12 cellular contexts compared by ENCODE assay signal in the genomic region with DNA sequence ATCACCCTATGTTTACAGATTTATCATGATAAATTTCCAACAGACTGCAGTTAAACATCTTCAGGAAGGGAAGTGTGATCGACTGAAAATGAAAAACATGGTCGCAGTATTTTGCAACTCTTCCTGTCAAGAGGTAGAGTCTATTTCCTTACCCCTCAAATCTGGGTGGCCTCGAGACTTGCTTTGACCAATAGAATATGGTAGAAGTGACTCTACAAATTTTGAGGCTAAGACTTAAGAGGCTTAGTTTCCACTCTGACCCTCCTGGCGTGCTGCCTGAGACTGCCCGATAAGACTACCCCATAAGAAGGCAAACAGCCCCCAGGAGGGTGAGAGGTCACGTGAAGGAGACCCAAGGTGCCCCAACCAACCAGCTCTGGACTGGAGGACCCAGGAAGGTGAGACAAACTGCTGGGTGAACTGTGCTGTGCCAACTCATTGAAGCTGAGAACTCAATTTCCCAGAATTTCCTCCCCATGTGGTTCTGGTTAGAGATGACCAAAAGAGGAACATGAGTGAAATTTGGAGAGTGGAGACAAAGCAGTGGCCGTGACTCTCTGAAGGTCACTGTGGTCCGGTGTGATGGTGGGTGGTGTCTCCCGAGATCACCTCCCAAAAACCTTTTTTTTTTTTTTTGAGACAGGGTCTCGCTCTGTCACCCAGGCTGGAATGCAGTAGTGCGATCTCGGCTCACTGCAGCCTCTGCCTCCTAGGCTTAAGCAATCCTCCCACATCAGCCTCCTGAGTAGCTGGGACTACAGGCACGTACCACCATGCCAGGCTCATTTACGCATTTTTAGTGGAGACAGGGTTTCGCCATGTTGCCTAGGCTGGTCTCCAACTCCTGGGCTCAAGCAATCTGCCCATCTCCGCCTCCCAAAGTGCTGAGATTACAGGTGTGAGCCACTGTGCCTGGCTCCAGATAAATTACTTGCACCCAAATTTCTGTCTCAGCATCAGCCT. TPM values are rescaled to one million over a fixed set of nuclear protein-coding genes. Genes with fewer than 3 reads are reported as not detected.
DNase-seq lines count a peak whose midpoint lies in the region; ATAC-seq and TF ChIP-seq lines count a peak whose summit lies in the region.
"Had no signal": no experiment of that assay in that cellular context is flagged by ENCODE, and none has a peak within 500 bp of the region (broad histone marks: within the 10 kb centered on the region; RNA-seq: fewer than 3 reads in every experiment).

No MANE protein-coding gene starts in this region.

- H3K4me3 ChIP-seq in IMR-90 (ENCODE audit: insufficient read depth, low read depth, low read length), result no peak overlapping the region
- H3K4me3 ChIP-seq: body of pancreas, SJSA1 had no signal

- H3K9me3 ChIP-seq in CD4-positive, alpha-beta T cell (ENCODE audit: control insufficient read depth, low read length), result no peaks in the 10 kb centered on the region
- no peaks in the 10 kb centered on the region for H3K9me3 ChIP-seq in IMR-90 (ENCODE audit: control insufficient read depth, insufficient read depth, low read length)
- H3K9me3 ChIP-seq: body of pancreas, SJSA1 had no signal

- peaks cover 4% of the 10 kb centered on the region for H3K9me1 ChIP-seq in IMR-90 (ENCODE audit: insufficient read depth, low read length)

- H3K4me2 ChIP-seq in IMR-90 (ENCODE audit: low read depth, low read length), result no peak overlapping the region

- no peak overlapping the region for H3K9ac ChIP-seq in IMR-90 (ENCODE audit: low read depth, low read length)

- no peak overlapping the region for H3K27ac ChIP-seq in CD4-positive, alpha-beta T cell (ENCODE audit: low read depth, low read length)
- no peak overlapping the region for H3K27ac ChIP-seq in IMR-90 (ENCODE audit: insufficient read depth, low read length)
- H3K27ac ChIP-seq: SJSA1 had no signal

- H3K14ac ChIP-seq in IMR-90 (replicated peaks; ENCODE audit: low read depth, low read length), result no peak overlapping the region

- no peaks in the 10 kb centered on the region for H4K20me1 ChIP-seq in IMR-90 (ENCODE audit: insufficient read depth, low read length)

- CTCF ChIA-PET in CD4-positive, alpha-beta T cell (lab: Charles Lee), result no interaction called here
- CTCF ChIA-PET in IMR-90 (lab: Yijun Ruan, JAX), result no interaction called here
- CTCF ChIA-PET in activated CD8-positive, alpha-beta T cell treated with anti-CD3 and anti-CD28 coated beads, Interleukin-2, amount 10 ng/mL, durations not matched to agents 7 days and 5 days (lab: Charles Lee), result interaction anchor here (1.5 to 3.9 kb wide), 2 partner anchors 16 to 93 kb away, joined by 6 to 15 read pairs; no protein-coding TSS in a partner anchor

- H2AFZ ChIP-seq in IMR-90 (replicated peaks; ENCODE audit: low read length, poor library complexity), result peak overlapping the region; percentile 27

- TF ChIP-seq POLR2A in IMR-90 (IDR thresholded peaks at IDR 0.05; ENCODE audit: low read depth, low read length), result no peak

- peak overlapping the region; percentile 99 for H3K27ac Mint-ChIP-seq in CD4-positive, alpha-beta T cell
- peak overlapping the region; percentile 60 for H3K27ac Mint-ChIP-seq in activated CD8-positive, alpha-beta T cell treated with anti-CD3 and anti-CD28 coated beads, Interleukin-2, amount 10 ng/mL, durations not matched to agents 7 days and 5 days
- H3K27ac Mint-ChIP-seq in natural killer cell treated with Interleukin-12 subunit alpha and Interleukin-12 subunit beta and Interleukin-15 and Interleukin-18, amount 100 ng/mL, for 72 hours, result peak overlapping the region; percentile 72 to 78

- H3K27me3 Mint-ChIP-seq in CD4-positive, alpha-beta T cell, result no peaks in the 10 kb centered on the region
- H3K27me3 Mint-ChIP-seq in activated CD8-positive, alpha-beta T cell treated with anti-CD3 and anti-CD28 coated beads, Interleukin-2, amount 10 ng/mL, durations not matched to agents 7 days and 5 days (ENCODE audit: low read depth), result no peaks in the 10 kb centered on the region
- no peaks in the 10 kb centered on the region for H3K27me3 Mint-ChIP-seq in natural killer cell treated with Interleukin-12 subunit alpha and Interleukin-12 subunit beta and Interleukin-15 and Interleukin-18, amount 100 ng/mL, for 72 hours

- peaks cover 27% of the 10 kb centered on the region for H3K4me1 ChIP-seq in IMR-90 (ENCODE audit: control insufficient read depth, insufficient read depth, low read length)

- H3K56ac ChIP-seq in IMR-90 (ENCODE audit: extremely low read depth, insufficient read depth, low read length), result no peak overlapping the region

- H2BK5ac ChIP-seq in IMR-90 (ENCODE audit: low read depth, low read length, poor library complexity, severe bottlenecking), result no peak overlapping the region

- peak overlapping the region; percentile 0; the same call in 1 of the 2 replicates for H2BK20ac ChIP-seq in IMR-90 (ENCODE audit: low read depth, low read length)

- no peaks in the 10 kb centered on the region for H3K36me3 ChIP-seq in IMR-90 (ENCODE audit: control insufficient read depth, insufficient read depth, low read length)
- H3K36me3 ChIP-seq: SJSA1 had no signal

- H3K4me1 Mint-ChIP-seq in CD4-positive, alpha-beta T cell (ENCODE audit: low read depth), result peaks cover 64% of the 10 kb centered on the region
- H3K4me1 Mint-ChIP-seq in activated CD8-positive, alpha-beta T cell treated with anti-CD3 and anti-CD28 coated beads, Interleukin-2, amount 10 ng/mL, durations not matched to agents 7 days and 5 days (ENCODE audit: low read depth), result peaks cover 65% of the 10 kb centered on the region
- peaks cover 34 to 39% of the 10 kb centered on the region in 2 donors for H3K4me1 Mint-ChIP-seq in natural killer cell treated with Interleukin-12 subunit alpha and Interleukin-12 subunit beta and Interleukin-15 and Interleukin-18, amount 100 ng/mL, for 72 hours (ENCODE audit: low read depth in 2 of 2)

- no peak overlapping the region for H3K23ac ChIP-seq in IMR-90 (ENCODE audit: low read depth, low read length)

- peak overlapping the region; percentile 63; the same call in 1 of the 2 replicates for H2AK5ac ChIP-seq in IMR-90 (ENCODE audit: low read depth, low read length)

- peak overlapping the region; percentile 80 for H2AK9ac ChIP-seq in IMR-90 (replicated peaks; ENCODE audit: low read depth, low read length, poor library complexity)

- TF ChIP-seq RAD21 in IMR-90 (IDR thresholded peaks at IDR 0.05; ENCODE audit: low read length), result no peak

- peaks cover 4% of the 10 kb centered on the region for H3K36me3 Mint-ChIP-seq in CD4-positive, alpha-beta T cell (ENCODE audit: low read depth)
- peaks cover 14% of the 10 kb centered on the region for H3K36me3 Mint-ChIP-seq in activated CD8-positive, alpha-beta T cell treated with anti-CD3 and anti-CD28 coated beads, Interleukin-2, amount 10 ng/mL, durations not matched to agents 7 days and 5 days (ENCODE audit: low read depth)
- H3K36me3 Mint-ChIP-seq in natural killer cell treated with Interleukin-12 subunit alpha and Interleukin-12 subunit beta and Interleukin-15 and Interleukin-18, amount 100 ng/mL, for 72 hours, result no peaks in the 10 kb centered on the region

- POLR2A ChIA-PET in CD4-positive, alpha-beta T cell (lab: Charles Lee), result interaction anchor here (1.0 kb wide), 1 partner anchor 12 kb away, joined by 4 read pairs; no protein-coding TSS in a partner anchor
- POLR2A ChIA-PET in IMR-90 (lab: Charles Lee; ENCODE audit: unreplicated experiment), result no interaction called here
- POLR2A ChIA-PET in activated CD8-positive, alpha-beta T cell treated with anti-CD3 and anti-CD28 coated beads, Interleukin-2, amount 10 ng/mL, durations not matched to agents 7 days and 5 days (lab: Charles Lee), result no interaction called here

- 88% methylated on average over 3 of the region's 16 CpGs; no CpG with 5 or more reads in 1 of the 2 experiments for WGBS in IMR-90 (ENCODE audit: extremely low coverage in 2 of 2, insufficient read length in 1 of 2), 2 experiments

- H4K8ac ChIP-seq in IMR-90 (ENCODE audit: low read depth in 2 of 2, low read length in 2 of 2), result peak overlapping the region in 1 of 2 experiments; percentile 27; a peak in 1 of 4 replicates

- dilution Hi-C loops in IMR-90 (cut with HindIII; ENCODE audit: low sequenced_read_pairs, unreplicated experiment), result no loop called here

- peak overlapping the region; percentile 71 for H2BK120ac ChIP-seq in IMR-90 (ENCODE audit: low read depth, low read length)

- no peak overlapping the region for H4K91ac ChIP-seq in IMR-90 (ENCODE audit: insufficient read depth, low read depth, low read length)

- peak overlapping the region; percentile 71; the same call in 2 of the 3 replicates for H2BK15ac ChIP-seq in IMR-90 (ENCODE audit: low read depth, low read length)

- no TSS peak for BruUV-seq in IMR-90 (replicated peaks; lab: Mats Ljungman, UMichigan)

- no peak for DNase-seq in CD4-positive, alpha-beta T cell
- no peak for DNase-seq in IMR-90
- no peak for DNase-seq in activated CD8-positive, alpha-beta T cell treated with anti-CD3 and anti-CD28 coated beads, Interleukin-2, amount 10 ng/mL, durations not matched to agents 7 days and 5 days
- DNase-seq in natural killer cell treated with Interleukin-12 subunit alpha and Interleukin-12 subunit beta and Interleukin-15 and Interleukin-18, amount 100 ng/mL, for 72 hours (ENCODE audit: low spot score), result no peak
- DNase-seq in HPDE6-E6E7 (ENCODE audit: extremely low spot score), result no peak
- DNase-seq in effector CD4-positive, alpha-beta T cell, result no peak
- DNase-seq: body of pancreas; NCI-H2171 treated with DMSO at 0.1 percent for 48 hours; stimulated activated CD4-positive, alpha-beta T cell treated with anti-CD3 and anti-CD28 coated beads, Interleukin-1b, Interleukin-23, amount 100 ng/mL, for 48 hours had no signal

- H3K27me3 ChIP-seq in CD4-positive, alpha-beta T cell (ENCODE audit: control insufficient read depth, insufficient read depth, low read length), result no peaks in the 10 kb centered on the region
- no peaks in the 10 kb centered on the region for H3K27me3 ChIP-seq in IMR-90 (ENCODE audit: control insufficient read depth, insufficient read depth, low read length)
- H3K27me3 ChIP-seq: body of pancreas, SJSA1 had no signal

- peak overlapping the region; percentile 68; the same call in 1 of the 2 replicates for H3K4ac ChIP-seq in IMR-90 (ENCODE audit: low read depth, low read length)

- no peak for TF ChIP-seq CTCF in CD4-positive, alpha-beta T cell (IDR thresholded peaks at IDR 0.05)
- TF ChIP-seq CTCF in IMR-90 (conservative IDR thresholded peaks at IDR 0.05; ENCODE audit: low read depth, low read length), result no peak

- no peak overlapping the region for H4K5ac ChIP-seq in IMR-90 (ENCODE audit: low read depth, low read length)

- no peaks in the 10 kb centered on the region for H3K79me1 ChIP-seq in IMR-90 (ENCODE audit: low read depth in 1 of 2, low read length in 2 of 2)

- intact Hi-C loops in CD4-positive, alpha-beta T cell (cut with DNase I, micrococcal nuclease), result loop anchor here in 1 of 2 experiments (5.0 kb wide), 2 partner anchors 43 to 63 kb away; no protein-coding TSS in a partner anchor
- intact Hi-C loops in IMR-90 (cut with micrococcal nuclease), result no loop called here

- no peak overlapping the region for H3K18ac ChIP-seq in IMR-90 (ENCODE audit: low read depth, low read length)

- H3K9me3 Mint-ChIP-seq in CD4-positive, alpha-beta T cell, result no peaks in the 10 kb centered on the region
- H3K9me3 Mint-ChIP-seq in activated CD8-positive, alpha-beta T cell treated with anti-CD3 and anti-CD28 coated beads, Interleukin-2, amount 10 ng/mL, durations not matched to agents 7 days and 5 days (ENCODE audit: insufficient read depth), result peaks cover 7% of the 10 kb centered on the region
- H3K9me3 Mint-ChIP-seq in natural killer cell treated with Interleukin-12 subunit alpha and Interleukin-12 subunit beta and Interleukin-15 and Interleukin-18, amount 100 ng/mL, for 72 hours, result peaks cover 3% of the 10 kb centered on the region

- no peak for ATAC-seq in CD4-positive, alpha-beta T cell (ENCODE audit: poor library complexity)
- ATAC-seq in IMR-90 (ENCODE audit: low read depth) (no peak), GM18517 (IDR thresholded peaks at IDR 0.05; ENCODE audit: unreplicated experiment) (no peak), GM18867 (IDR thresholded peaks at IDR 0.05; ENCODE audit: unreplicated experiment) (no peak)
- no peak for ATAC-seq in activated CD8-positive, alpha-beta T cell treated with anti-CD3 and anti-CD28 coated beads, Interleukin-2, amount 10 ng/mL, durations not matched to agents 7 days and 5 days
- peak; percentile 50 to 57 for ATAC-seq in natural killer cell treated with Interleukin-12 subunit alpha and Interleukin-12 subunit beta and Interleukin-15 and Interleukin-18, amount 100 ng/mL, for 72 hours
- ATAC-seq: body of pancreas had no signal

- peak overlapping the region; percentile 82 for H3K4me3 Mint-ChIP-seq in CD4-positive, alpha-beta T cell
- no peak overlapping the region for H3K4me3 Mint-ChIP-seq in activated CD8-positive, alpha-beta T cell treated with anti-CD3 and anti-CD28 coated beads, Interleukin-2, amount 10 ng/mL, durations not matched to agents 7 days and 5 days
- H3K4me3 Mint-ChIP-seq in natural killer cell treated with Interleukin-12 subunit alpha and Interleukin-12 subunit beta and Interleukin-15 and Interleukin-18, amount 100 ng/mL, for 72 hours, result peak overlapping the region; percentile 72

- in situ Hi-C loops in IMR-90 (cut with MboI; ENCODE audit: low sequenced_read_pairs), result loop anchor here (5.0 kb wide), 1 partner anchor 33 kb away; no protein-coding TSS in a partner anchor

RNA-seq across cellular contexts. Expression of gene LITAF, which starts 38.2 kb away (rescaled TPM):
- 100 to 1,000 TPM; 226 to 257 TPM for total RNA-seq in CD4-positive, alpha-beta T cell
- total RNA-seq in IMR-90 (2012; rRNA removed), result 96.9 and 113 TPM in 2 replicates
- polyA plus RNA-seq in IMR-90 (2012; rRNA removed), result 203 and 206 TPM in 2 replicates
- 126 and 616 TPM in 2 replicates for polyA plus RNA-seq in IMR-90 (2012; cell fraction: cytosol; rRNA removed)
- 97.8 and 160 TPM in 2 replicates for polyA plus RNA-seq in IMR-90 (2012; cell fraction: nucleus; rRNA removed; ENCODE audit: low replicate concordance)
- 10 to 100 TPM; 79.4 to 80.5 TPM for total RNA-seq in activated CD8-positive, alpha-beta T cell treated with anti-CD3 and anti-CD28 coated beads, Interleukin-2, amount 10 ng/mL, durations not matched to agents 7 days and 5 days
- total RNA-seq in natural killer cell treated with Interleukin-12 subunit alpha and Interleukin-12 subunit beta and Interleukin-15 and Interleukin-18, amount 100 ng/mL, for 72 hours, result 100 to 1,000 TPM; 112 to 191 TPM

RNA-seq across cellular contexts. Expression of gene SNN, which starts 43.3 kb away (rescaled TPM):
- total RNA-seq in CD4-positive, alpha-beta T cell, result 10 to 100 TPM; 76.3 to 79.7 TPM
- total RNA-seq in IMR-90 (2012; rRNA removed), result 8.6 and 10.0 TPM in 2 replicates
- polyA plus RNA-seq in IMR-90 (2012; rRNA removed), result 11.8 and 13.0 TPM in 2 replicates
- 9.3 and 14.5 TPM in 2 replicates for polyA plus RNA-seq in IMR-90 (2012; cell fraction: cytosol; rRNA removed)
- 7.9 and 13.2 TPM in 2 replicates for polyA plus RNA-seq in IMR-90 (2012; cell fraction: nucleus; rRNA removed; ENCODE audit: low replicate concordance)
- total RNA-seq in activated CD8-positive, alpha-beta T cell treated with anti-CD3 and anti-CD28 coated beads, Interleukin-2, amount 10 ng/mL, durations not matched to agents 7 days and 5 days, result 10 to 100 TPM; 27.3 to 28.9 TPM
- 1 to 10 TPM in 1 of 2 donors, under 1 TPM in 1; 0.43 to 1.1 TPM for total RNA-seq in natural killer cell treated with Interleukin-12 subunit alpha and Interleukin-12 subunit beta and Interleukin-15 and Interleukin-18, amount 100 ng/mL, for 72 hours

Comparison
In these comparisons a context has a peak if more than half of its experiments do, and no peak if none do; other contexts are left out.
1. ATAC-seq: peak in natural killer cell treated with Interleukin-12 subunit alpha and Interleukin-12 subunit beta and Interleukin-15 and Interleukin-18, amount 100 ng/mL, for 72 hours (2 of 2); none in CD4-positive, alpha-beta T cell (single experiment), IMR-90 (single experiment), activated CD8-positive, alpha-beta T cell treated with anti-CD3 and anti-CD28 coated beads, Interleukin-2, amount 10 ng/mL, durations not matched to agents 7 days and 5 days (single experiment), GM18517 (single experiment) and GM18867 (single experiment).
2. Peak in every context shown above with its lines, with median percentiles within 50 percentile points of each other: H3K27ac Mint-ChIP-seq.